In the genomic region with DNA sequence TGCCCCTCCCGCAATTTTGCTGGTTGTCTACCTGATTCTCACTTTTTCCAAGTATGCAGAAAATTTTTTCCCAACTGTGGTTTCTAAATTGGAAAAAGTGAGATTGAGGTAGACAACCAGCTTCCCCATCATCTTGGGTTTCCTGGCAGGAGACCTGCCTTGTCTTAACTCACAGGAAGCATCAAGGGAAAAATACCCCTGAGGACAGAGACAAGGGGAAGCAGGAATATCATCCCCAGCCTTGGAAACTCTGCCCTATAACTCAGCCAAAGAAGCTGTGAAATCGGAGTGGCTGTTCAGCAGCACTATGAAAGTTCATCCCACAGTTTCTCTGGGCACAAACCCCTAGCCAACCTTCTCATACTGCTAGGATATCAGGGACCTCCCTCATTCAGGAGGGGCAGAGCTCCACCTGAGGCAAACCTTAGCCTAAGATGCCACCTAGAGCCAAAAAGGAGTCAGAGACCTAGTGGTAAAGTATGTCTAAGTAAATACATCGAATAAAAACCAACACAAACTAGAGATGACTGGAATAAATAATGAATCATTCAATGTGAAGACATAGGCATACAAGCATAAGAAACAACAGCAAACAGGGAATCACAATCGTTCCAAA, we compare ENCODE assay signal across 9 cellular contexts.
A peak's percentile ranks its signal among the peaks of the same experiment; 100 is the strongest.
DNase-seq lines count a peak whose midpoint lies in the region; ATAC-seq and TF ChIP-seq lines count a peak whose summit lies in the region.
"Had no signal": no experiment of that assay in that cellular context is flagged by ENCODE, and none has a peak within 500 bp of the region (broad histone marks: within the 10 kb centered on the region; RNA-seq: fewer than 3 reads in every experiment).

No MANE protein-coding gene starts in this region.

- no peaks in the 10 kb centered on the region for H3K27me3 ChIP-seq in spleen (replicated peaks in 1 of 7)

- H3K4me3 ChIP-seq in lower leg skin (ENCODE audit: low read depth, poor library complexity, severe bottlenecking) = no peak overlapping the region
- H3K4me3 ChIP-seq in spleen = no peak overlapping the region

- no peaks in the 10 kb centered on the region for H3K4me1 ChIP-seq in spleen
- H3K4me1 ChIP-seq: parathyroid adenoma had no signal

- DNase-seq in Daoy (ENCODE audit: low read depth) (peak; percentile 4), SW480 (ENCODE audit: low spot score) (peak; percentile 50), kidney glomerular epithelial cell (lab: John Stamatoyannopoulos, UW) (peak; percentile 36), lower leg skin (ENCODE audit: low spot score in 2 of 2) (no peak), spleen (no peak)

- TF ChIP-seq POLR2A in lower leg skin (IDR thresholded peaks at IDR 0.05) (no peak), spleen (IDR thresholded peaks at IDR 0.05) (no peak)

- no peak for TF ChIP-seq EP300 in Ishikawa (IDR thresholded peaks at IDR 0.05; ENCODE audit: borderline replicate concordance)

- H3K27ac ChIP-seq in spleen = no peak overlapping the region
- H3K27ac ChIP-seq: parathyroid adenoma had no signal

- peaks cover 4 to 62% (median 34%) of the 10 kb centered on the region in 8 donors for H3K9me3 ChIP-seq in spleen

- intact Hi-C loops in lower leg skin (cut with DNase I; ENCODE audit: low total_unique reads) = no loop called here
- intact Hi-C loops in spleen (cut with DNase I; ENCODE audit: low total_unique reads) = no loop called here

- H3K36me3 ChIP-seq in spleen = no peaks in the 10 kb centered on the region

- ATAC-seq in GM19395 (IDR thresholded peaks at IDR 0.05; ENCODE audit: unreplicated experiment) (no peak), HG02852 (IDR thresholded peaks at IDR 0.05; ENCODE audit: unreplicated experiment) (no peak)

- no peak for TF ChIP-seq CTCF in lower leg skin (IDR thresholded peaks at IDR 0.05)
- TF ChIP-seq CTCF in spleen (IDR thresholded peaks at IDR 0.05 in 8 of 11, conservative IDR thresholded peaks at IDR 0.05 in 3 of 11) = no peak

- WGBS in lower leg skin, 2 donors = 48 to 62% methylated on average over 4 of the region's 4 CpGs
- WGBS in spleen, 5 donors = 56 to 66% (median 63%) methylated on average over 4 of the region's 4 CpGs

- peak; percentile 97 for TF ChIP-seq RAD21 in Ishikawa (IDR thresholded peaks at IDR 0.05; ENCODE audit: low read depth)

TF ChIP-seq in Ishikawa, 13 proteins besides CTCF, POLR2A, EP300 and RAD21:
- TF ChIP-seq, protein P1, sequence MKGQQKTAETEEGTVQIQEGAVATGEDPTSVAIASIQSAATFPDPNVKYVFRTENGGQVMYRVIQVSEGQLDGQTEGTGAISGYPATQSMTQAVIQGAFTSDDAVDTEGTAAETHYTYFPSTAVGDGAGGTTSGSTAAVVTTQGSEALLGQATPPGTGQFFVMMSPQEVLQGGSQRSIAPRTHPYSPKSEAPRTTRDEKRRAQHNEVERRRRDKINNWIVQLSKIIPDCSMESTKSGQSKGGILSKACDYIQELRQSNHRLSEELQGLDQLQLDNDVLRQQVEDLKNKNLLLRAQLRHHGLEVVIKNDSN (IDR thresholded peaks at IDR 0.05) = no peak
- TF ChIP-seq EGR1 (IDR thresholded peaks at IDR 0.05) = no peak
- TF ChIP-seq, protein P2, sequence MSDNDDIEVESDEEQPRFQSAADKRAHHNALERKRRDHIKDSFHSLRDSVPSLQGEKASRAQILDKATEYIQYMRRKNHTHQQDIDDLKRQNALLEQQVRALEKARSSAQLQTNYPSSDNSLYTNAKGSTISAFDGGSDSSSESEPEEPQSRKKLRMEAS (IDR thresholded peaks at IDR 0.05) = no peak
- TF ChIP-seq, protein P3, sequence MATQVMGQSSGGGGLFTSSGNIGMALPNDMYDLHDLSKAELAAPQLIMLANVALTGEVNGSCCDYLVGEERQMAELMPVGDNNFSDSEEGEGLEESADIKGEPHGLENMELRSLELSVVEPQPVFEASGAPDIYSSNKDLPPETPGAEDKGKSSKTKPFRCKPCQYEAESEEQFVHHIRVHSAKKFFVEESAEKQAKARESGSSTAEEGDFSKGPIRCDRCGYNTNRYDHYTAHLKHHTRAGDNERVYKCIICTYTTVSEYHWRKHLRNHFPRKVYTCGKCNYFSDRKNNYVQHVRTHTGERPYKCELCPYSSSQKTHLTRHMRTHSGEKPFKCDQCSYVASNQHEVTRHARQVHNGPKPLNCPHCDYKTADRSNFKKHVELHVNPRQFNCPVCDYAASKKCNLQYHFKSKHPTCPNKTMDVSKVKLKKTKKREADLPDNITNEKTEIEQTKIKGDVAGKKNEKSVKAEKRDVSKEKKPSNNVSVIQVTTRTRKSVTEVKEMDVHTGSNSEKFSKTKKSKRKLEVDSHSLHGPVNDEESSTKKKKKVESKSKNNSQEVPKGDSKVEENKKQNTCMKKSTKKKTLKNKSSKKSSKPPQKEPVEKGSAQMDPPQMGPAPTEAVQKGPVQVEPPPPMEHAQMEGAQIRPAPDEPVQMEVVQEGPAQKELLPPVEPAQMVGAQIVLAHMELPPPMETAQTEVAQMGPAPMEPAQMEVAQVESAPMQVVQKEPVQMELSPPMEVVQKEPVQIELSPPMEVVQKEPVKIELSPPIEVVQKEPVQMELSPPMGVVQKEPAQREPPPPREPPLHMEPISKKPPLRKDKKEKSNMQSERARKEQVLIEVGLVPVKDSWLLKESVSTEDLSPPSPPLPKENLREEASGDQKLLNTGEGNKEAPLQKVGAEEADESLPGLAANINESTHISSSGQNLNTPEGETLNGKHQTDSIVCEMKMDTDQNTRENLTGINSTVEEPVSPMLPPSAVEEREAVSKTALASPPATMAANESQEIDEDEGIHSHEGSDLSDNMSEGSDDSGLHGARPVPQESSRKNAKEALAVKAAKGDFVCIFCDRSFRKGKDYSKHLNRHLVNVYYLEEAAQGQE (IDR thresholded peaks at IDR 0.05; ENCODE audit: low read depth) = no peak
- TF ChIP-seq TEAD4 (IDR thresholded peaks at IDR 0.05) = no peak
- no peak for TF ChIP-seq YY1 (IDR thresholded peaks at IDR 0.05; ENCODE audit: low read depth)
- TF ChIP-seq CEBPB (IDR thresholded peaks at IDR 0.05) = no peak
- TF ChIP-seq TCF12 (IDR thresholded peaks at IDR 0.05; ENCODE audit: low read depth) = no peak
- no peak for TF ChIP-seq TAF1 (IDR thresholded peaks at IDR 0.05; ENCODE audit: low read depth)
- no peak for TF ChIP-seq CREB1 (IDR thresholded peaks at IDR 0.05; ENCODE audit: low read depth)
- TF ChIP-seq ZBTB7A (IDR thresholded peaks at IDR 0.05; ENCODE audit: low read depth) = no peak
- no peak for TF ChIP-seq NFIC (IDR thresholded peaks at IDR 0.05)
- TF ChIP-seq FOXM1 (IDR thresholded peaks at IDR 0.05; ENCODE audit: borderline replicate concordance, low read depth) = no peak
TF ChIP-seq in Ishikawa: peak in this region for 0.

Comparison
In these comparisons a context has a peak if more than half of its experiments do, and no peak if none do; other contexts are left out.
1. DNase-seq: peak in Daoy (single experiment), SW480 (single experiment) and kidney glomerular epithelial cell (single experiment); none in lower leg skin (0 of 2) and spleen (single experiment).